Comparison of ENCODE assay signal across 10 cellular contexts in the genomic region with DNA sequence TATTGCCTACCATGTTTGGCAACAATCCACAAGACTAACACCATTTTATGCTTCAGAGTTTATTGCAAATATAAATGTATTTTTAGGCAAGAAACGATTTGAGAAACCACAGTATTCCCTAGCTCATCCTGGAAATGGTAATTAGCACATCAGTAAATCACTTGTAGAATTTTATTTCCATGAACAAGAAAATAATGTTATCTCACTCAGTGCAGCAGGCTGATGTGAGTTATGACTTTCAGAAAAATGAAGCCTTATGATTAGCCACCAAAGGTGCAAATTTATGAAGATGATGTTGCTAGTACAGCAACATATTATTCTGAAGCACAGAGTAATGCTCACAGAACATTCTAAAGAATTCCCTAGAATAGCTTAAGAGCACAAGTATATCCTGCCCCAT.
"Had no signal": no experiment of that assay in that cellular context is flagged by ENCODE, and none has a peak within 500 bp of the region (broad histone marks: within the 10 kb centered on the region; RNA-seq: fewer than 3 reads in every experiment).

No MANE protein-coding gene starts in this region.

- H3K27ac ChIP-seq: GM23248, HL-60 had no signal

- FAIRE-seq: H1, H54, HepG2 had no signal

- H3K9ac ChIP-seq: GM23248 had no signal

- H3K4me3 Mint-ChIP-seq: H9, HFFc6, IgD-negative memory B cell had no signal

- H3K27me3 Mint-ChIP-seq: IgD-negative memory B cell had no signal

- H3K4me1 Mint-ChIP-seq: IgD-negative memory B cell had no signal

- ATAC-seq: HepG2 had no signal

- H3K4me3 ChIP-seq: GM23248 had no signal

- H2AFZ ChIP-seq: GM23248 had no signal

- DNase-seq: GM23248, H9, HCEC 1CT, HFFc6, KG1 had no signal

- H3K36me3 Mint-ChIP-seq: IgD-negative memory B cell had no signal

- H3K27ac Mint-ChIP-seq: HFFc6, IgD-negative memory B cell had no signal
